ENCODE assay signal across 8 cellular contexts in genomic region chr1:155218854-155219591, GRCh38. TPM values are rescaled to one million over a fixed set of nuclear protein-coding genes. Genes with fewer than 3 reads are reported as not detected.
DNase-seq lines count a peak whose midpoint lies in the region; ATAC-seq and TF ChIP-seq lines count a peak whose summit lies in the region.

No MANE protein-coding gene starts in this region.

- no peak overlapping the region for H3K14ac ChIP-seq in mesenchymal stem cell (ENCODE audit: low read length in 2 of 2)

- no peaks in the 10 kb centered on the region for H3K36me3 Mint-ChIP-seq in effector memory CD8-positive, alpha-beta T cell (ENCODE audit: insufficient read depth)

- H2BK5ac ChIP-seq in mesenchymal stem cell (ENCODE audit: low read depth, low read length, poor library complexity, severe bottlenecking): no peak overlapping the region

- H2BK15ac ChIP-seq in mesenchymal stem cell (ENCODE audit: low read depth, poor library complexity, severe bottlenecking): no peak overlapping the region

- H3K23ac ChIP-seq in mesenchymal stem cell (ENCODE audit: low read length in 2 of 2): no peak overlapping the region

- H3K27ac Mint-ChIP-seq in effector memory CD8-positive, alpha-beta T cell: peak overlapping the region; percentile 69 to 82

- POLR2A ChIA-PET in HCT116 (lab: Charles Lee): interaction anchor here (0.8 to 1.5 kb wide), 3 partner anchors 10 to 25 kb away, joined by 3 to 4 read pairs (median 4); no protein-coding TSS in a partner anchor
- POLR2A ChIA-PET in RWPE1 (lab: Yijun Ruan, JAX; ENCODE audit: low non-redundant PET): no interaction called here

- ATAC-seq in HCT116: peak; percentile 62
- no peak for ATAC-seq in effector memory CD8-positive, alpha-beta T cell (replicated peaks)
- no peak for ATAC-seq in GM18519 (IDR thresholded peaks at IDR 0.05; ENCODE audit: low FRiP score, unreplicated experiment)

- H3K4me1 ChIP-seq in HCT116 (ENCODE audit: control insufficient read depth in 1 of 2, insufficient read depth in 2 of 2, low read length in 2 of 2): peaks cover 4 to 19% of the 10 kb centered on the region in 2 experiments; a peak in 3 of 4 replicates
- H3K4me1 ChIP-seq in mesenchymal stem cell (ENCODE audit: control insufficient read depth, insufficient read depth, low read depth, low read length): peaks cover 2% of the 10 kb centered on the region
- peaks cover 10% of the 10 kb centered on the region for H3K4me1 ChIP-seq in vagina

- no peak overlapping the region for H2BK120ac ChIP-seq in mesenchymal stem cell (ENCODE audit: low read depth, low read length)

- H3K9me3 ChIP-seq in HCT116 (ENCODE audit: control insufficient read depth in 1 of 2, insufficient read depth in 1 of 2, low read depth in 1 of 2, low read length in 2 of 2) (no peaks in the 10 kb centered on the region), mesenchymal stem cell (ENCODE audit: control insufficient read depth, low read length) (no peaks in the 10 kb centered on the region), vagina (no peaks in the 10 kb centered on the region)

- no peaks in the 10 kb centered on the region for H4K20me1 ChIP-seq in HCT116 (ENCODE audit: insufficient read depth)

- BruUV-seq in HCT116 (replicated peaks; lab: Mats Ljungman, UMichigan): no TSS peak

- H3K18ac ChIP-seq in mesenchymal stem cell (ENCODE audit: low read depth in 1 of 2, low read length in 2 of 2): peak overlapping the region; percentile 40 to 67

- H3K27ac ChIP-seq in HCT116 (ENCODE audit: low read depth, low read length) (peak overlapping the region; percentile 28), RWPE1 (peak overlapping the region; percentile 37; the same call in 1 of the 2 replicates), mesenchymal stem cell (ENCODE audit: low read length, poor library complexity, severe bottlenecking) (no peak overlapping the region), vagina (peak overlapping the region; percentile 27)

- TF ChIP-seq POLR2A in HCT116 (IDR thresholded peaks at IDR 0.05; ENCODE audit: borderline replicate concordance, extremely low read depth, insufficient read depth, insufficient read length) (no peak), vagina (IDR thresholded peaks at IDR 0.05) (no peak)

- H3K4me1 Mint-ChIP-seq in effector memory CD8-positive, alpha-beta T cell (ENCODE audit: low read depth in 2 of 2): peaks cover 15 to 20% of the 10 kb centered on the region in 2 donors

- peak overlapping the region; percentile 62 for H3K4me2 ChIP-seq in HCT116 (ENCODE audit: low read length)
- H3K4me2 ChIP-seq in mesenchymal stem cell (ENCODE audit: low read length, poor library complexity, severe bottlenecking): no peak overlapping the region

- H3K27me3 ChIP-seq in HCT116 (ENCODE audit: insufficient read depth, low read length) (no peaks in the 10 kb centered on the region), mesenchymal stem cell (ENCODE audit: control insufficient read depth in 1 of 2, insufficient read depth in 1 of 2, low read length in 2 of 2) (no peaks in the 10 kb centered on the region), vagina (no peaks in the 10 kb centered on the region)

- peak overlapping the region; percentile 29 to 35 for H3K4me3 Mint-ChIP-seq in effector memory CD8-positive, alpha-beta T cell

- H3K9ac ChIP-seq in HCT116 (ENCODE audit: low read length): peak overlapping the region; percentile 14; the same call in 1 of the 2 replicates
- peak overlapping the region; percentile 73 for H3K9ac ChIP-seq in mesenchymal stem cell (ENCODE audit: low read length)

- no peak overlapping the region for H2AK5ac ChIP-seq in mesenchymal stem cell (ENCODE audit: low read length, severe bottlenecking)

- TF ChIP-seq RAD21 in HCT116 (IDR thresholded peaks at IDR 0.05; ENCODE audit: low read depth): no peak

- intact Hi-C loops in HCT116 (cut with micrococcal nuclease): no loop called here
- intact Hi-C loops in vagina (cut with DNase I): no loop called here

- CTCF ChIA-PET in HCT116 (lab: Charles Lee): interaction anchor here (0.8 to 1.7 kb wide), 5 partner anchors 11 to 46 kb away, joined by 3 to 8 read pairs (median 4); partner anchors contain the start of genes KRTCAP2, MTX1 and THBS3
- CTCF ChIA-PET in RWPE1 (lab: Yijun Ruan, JAX): interaction anchor here (0.7 kb wide), 1 partner anchor 12 kb away, joined by 3 read pairs; no protein-coding TSS in a partner anchor

- H3K4ac ChIP-seq in mesenchymal stem cell (ENCODE audit: low read depth in 1 of 2, low read length in 2 of 2): no peak overlapping the region

- no peaks in the 10 kb centered on the region for H3K9me2 ChIP-seq in HCT116 (ENCODE audit: insufficient read depth)

- 75% methylated on average over 6 of the region's 7 CpGs for WGBS in mesenchymal stem cell

- H2AFZ ChIP-seq in HCT116 (ENCODE audit: low read depth, low read length, poor library complexity, severe bottlenecking) (peak overlapping the region; percentile 95), mesenchymal stem cell (ENCODE audit: low read depth, low read length) (no peak overlapping the region)

- peak; percentile 66 for DNase-seq in CD1c-positive myeloid dendritic cell (ENCODE audit: extremely low spot score)
- DNase-seq in HCT116 (ENCODE audit: low read depth, low spot score): peak; percentile 71
- DNase-seq in RWPE1 (ENCODE audit: low spot score): no peak
- DNase-seq in effector memory CD8-positive, alpha-beta T cell: no peak
- peak; percentile 62 for DNase-seq in mesenchymal stem cell
- DNase-seq in vagina (ENCODE audit: extremely low spot score in 2 of 2): no peak
- DNase-seq in AML-193 (lab: John Stamatoyannopoulos, UW): no peak

- H3K4me3 ChIP-seq in HCT116 (replicated peaks in 1 of 2; ENCODE audit: low read depth in 1 of 2, low read length in 2 of 2) (peak overlapping the region; percentile 8 to 45; a peak in 3 of 4 replicates), mesenchymal stem cell (ENCODE audit: insufficient read depth in 1 of 2, low read depth in 1 of 2, low read length in 2 of 2) (peak overlapping the region in 1 of 2 experiments; percentile 61), vagina (peak overlapping the region; percentile 16 to 18)

- H2BK12ac ChIP-seq in mesenchymal stem cell (ENCODE audit: low read length in 2 of 2): peak overlapping the region in 1 of 2 experiments; percentile 15

- peak overlapping the region; percentile 22 for H4K8ac ChIP-seq in mesenchymal stem cell (ENCODE audit: low read length)

- H3K9me3 Mint-ChIP-seq in effector memory CD8-positive, alpha-beta T cell: no peaks in the 10 kb centered on the region

- no peak for TF ChIP-seq CTCF in HCT116 (IDR thresholded peaks at IDR 0.05 in 2 of 3, conservative IDR thresholded peaks at IDR 0.05 in 1 of 3; ENCODE audit: borderline replicate concordance in 1 of 3, insufficient read depth in 1 of 3, low read depth in 2 of 3, low read length in 2 of 3)
- no peak for TF ChIP-seq CTCF in RWPE1 (conservative IDR thresholded peaks at IDR 0.05; ENCODE audit: low read depth)
- no peak for TF ChIP-seq CTCF in vagina (IDR thresholded peaks at IDR 0.05)

- H4K91ac ChIP-seq in mesenchymal stem cell (ENCODE audit: low read length): no peak overlapping the region

- RAD21 ChIA-PET in HCT116 (lab: Charles Lee; ENCODE audit: low non-redundant PET in 1 of 2, low total read pairs in 2 of 2, uncharacterized antibody in 2 of 2, unreplicated experiment in 2 of 2): no interaction called here

- no peaks in the 10 kb centered on the region for H3K27me3 Mint-ChIP-seq in effector memory CD8-positive, alpha-beta T cell

- H3K79me1 ChIP-seq in mesenchymal stem cell (replicated peaks; ENCODE audit: low read length, poor library complexity, severe bottlenecking): peaks cover 2% of the 10 kb centered on the region

- no peaks in the 10 kb centered on the region for H3K79me2 ChIP-seq in HCT116 (ENCODE audit: insufficient read depth, low read length)

- H3K36me3 ChIP-seq in HCT116 (ENCODE audit: control insufficient read depth in 1 of 2, insufficient read depth in 2 of 2, low read length in 2 of 2): no peaks in the 10 kb centered on the region
- H3K36me3 ChIP-seq in mesenchymal stem cell (ENCODE audit: control insufficient read depth in 1 of 2, insufficient read depth in 2 of 2, low read depth in 1 of 2, low read length in 2 of 2): peaks cover 15 to 28% of the 10 kb centered on the region in 2 experiments
- no peaks in the 10 kb centered on the region for H3K36me3 ChIP-seq in vagina

TF ChIP-seq in HCT116, 20 proteins besides CTCF, POLR2A, EP300 and RAD21:
- TF ChIP-seq YY1 (IDR thresholded peaks at IDR 0.05; ENCODE audit: extremely low read depth, insufficient replicate concordance, low read depth, low read length) (peak; percentile 99), EGR1 (IDR thresholded peaks at IDR 0.05; ENCODE audit: low read depth) (peak; percentile 64), CBX3 (IDR thresholded peaks at IDR 0.05; ENCODE audit: low read depth) (peak; percentile 45; the same call in 1 of the 2 replicates), JUND (IDR thresholded peaks at IDR 0.05) (no peak)

RNA-seq across cellular contexts. Expression of gene MTX1, which starts 10.5 kb away (rescaled TPM):
- total RNA-seq in HCT116 (2021; ENCODE audit: unreplicated experiment) (69.1 TPM), vagina (29.5 TPM)
- 94.7 and 108 TPM in 2 replicates for polyA plus RNA-seq in HCT116 (2012)
- 39.5 TPM for polyA plus RNA-seq in mesenchymal stem cell (2013, experiment 1 of 2)
- 38.9 TPM for polyA plus RNA-seq in mesenchymal stem cell (2013, experiment 2 of 2)

RNA-seq across cellular contexts. Expression of gene THBS3, which starts 11.3 kb away (rescaled TPM):
- total RNA-seq in HCT116 (2021; ENCODE audit: unreplicated experiment) (15.9 TPM), vagina (27.3 TPM)
- polyA plus RNA-seq in HCT116 (2012): 14.3 and 14.5 TPM in 2 replicates
- 41.3 TPM for polyA plus RNA-seq in mesenchymal stem cell (2013, experiment 1 of 2)
- polyA plus RNA-seq in mesenchymal stem cell (2013, experiment 2 of 2): 39.4 TPM

RNA-seq across cellular contexts. Expression of gene ENTREP3, which starts 36.3 kb away (rescaled TPM):
- total RNA-seq in HCT116 (2021; ENCODE audit: unreplicated experiment) (69.9 TPM), vagina (21.1 TPM)
- polyA plus RNA-seq in HCT116 (2012): 41.9 and 50.3 TPM in 2 replicates
- polyA plus RNA-seq in mesenchymal stem cell (2013, experiment 1 of 2): 48.4 TPM
- 49.3 TPM for polyA plus RNA-seq in mesenchymal stem cell (2013, experiment 2 of 2)

RNA-seq across cellular contexts. Expression of gene SCAMP3, which starts 43.1 kb away (rescaled TPM):
- total RNA-seq in HCT116 (2021; ENCODE audit: unreplicated experiment): 64.2 TPM
- 69.6 and 72.5 TPM in 2 replicates for polyA plus RNA-seq in HCT116 (2012)
- polyA plus RNA-seq in mesenchymal stem cell (2013, experiment 1 of 2): 104 TPM
- polyA plus RNA-seq in mesenchymal stem cell (2013, experiment 2 of 2): 101 TPM
- 44.7 TPM for total RNA-seq in vagina

RNA-seq across cellular contexts. Expression of gene TRIM46, which starts 45.4 kb away (rescaled TPM):
- total RNA-seq in HCT116 (2021; ENCODE audit: unreplicated experiment): 3.8 TPM
- polyA plus RNA-seq in HCT116 (2012): 2.0 and 2.2 TPM in 2 replicates
- polyA plus RNA-seq in mesenchymal stem cell (2013, experiment 1 of 2): 7.1 TPM
- 6.5 TPM for polyA plus RNA-seq in mesenchymal stem cell (2013, experiment 2 of 2)
- 2.7 TPM for total RNA-seq in vagina

Comparison
In these comparisons a context has a peak if more than half of its experiments do, and no peak if none do; other contexts are left out.
1. DNase-seq: peak in CD1c-positive myeloid dendritic cell (single experiment), HCT116 (single experiment) and mesenchymal stem cell (single experiment); none in RWPE1 (single experiment), effector memory CD8-positive, alpha-beta T cell (0 of 3), vagina (0 of 2) and AML-193 (0 of 2).